1 cellular context compared by ENCODE assay signal in the genomic region with DNA sequence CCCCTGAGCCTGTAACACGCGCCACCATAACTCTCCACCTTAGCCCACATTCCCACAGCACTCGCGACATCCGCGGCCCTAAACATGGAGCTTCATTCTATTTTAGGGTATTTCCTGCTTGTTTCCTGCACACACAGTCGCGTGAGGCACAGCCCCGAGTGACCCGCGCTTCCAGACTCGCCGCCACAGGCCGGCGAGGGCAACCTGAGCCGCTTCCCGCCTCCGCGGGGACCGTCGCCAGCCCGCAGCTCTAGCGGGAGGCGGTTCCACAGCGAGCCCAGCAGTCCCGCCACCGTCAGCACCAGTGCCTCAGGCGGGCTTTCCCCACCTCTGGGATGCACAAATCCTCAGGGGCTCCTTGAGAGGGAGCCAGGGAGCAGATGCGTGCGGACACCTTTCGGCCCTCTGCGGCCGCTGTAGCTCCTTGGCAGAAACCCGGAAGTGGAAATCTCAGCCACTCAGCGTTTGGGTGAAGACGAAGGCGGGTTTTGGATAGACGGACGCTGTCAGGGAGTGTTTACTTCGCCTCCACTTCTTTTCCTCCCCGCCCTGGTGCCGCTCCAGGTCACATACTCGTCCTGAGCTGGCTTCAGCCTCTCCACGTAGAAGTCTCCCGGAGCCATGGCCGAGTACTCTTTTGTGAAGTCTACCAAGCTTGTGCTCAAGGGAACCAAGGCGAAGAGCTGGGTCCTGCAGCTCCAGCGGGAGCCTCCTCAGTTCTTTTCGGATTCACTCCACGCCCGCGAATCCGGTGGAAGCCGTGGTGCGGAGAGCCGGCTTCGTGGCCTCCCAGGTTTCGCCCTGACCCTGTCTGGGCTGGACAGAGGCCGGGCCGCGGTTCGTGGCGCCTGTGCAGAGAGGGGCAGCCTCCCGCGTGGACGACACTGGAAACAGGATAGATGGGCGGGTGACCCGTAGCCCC.
TF ChIP-seq lines count a peak whose summit lies in the region.

No MANE protein-coding gene starts in this region.

TF ChIP-seq in K562, 482 proteins besides CTCF, POLR2A, EP300 and RAD21 (continued from another document and continues in another):
- TF ChIP-seq, protein P1, sequence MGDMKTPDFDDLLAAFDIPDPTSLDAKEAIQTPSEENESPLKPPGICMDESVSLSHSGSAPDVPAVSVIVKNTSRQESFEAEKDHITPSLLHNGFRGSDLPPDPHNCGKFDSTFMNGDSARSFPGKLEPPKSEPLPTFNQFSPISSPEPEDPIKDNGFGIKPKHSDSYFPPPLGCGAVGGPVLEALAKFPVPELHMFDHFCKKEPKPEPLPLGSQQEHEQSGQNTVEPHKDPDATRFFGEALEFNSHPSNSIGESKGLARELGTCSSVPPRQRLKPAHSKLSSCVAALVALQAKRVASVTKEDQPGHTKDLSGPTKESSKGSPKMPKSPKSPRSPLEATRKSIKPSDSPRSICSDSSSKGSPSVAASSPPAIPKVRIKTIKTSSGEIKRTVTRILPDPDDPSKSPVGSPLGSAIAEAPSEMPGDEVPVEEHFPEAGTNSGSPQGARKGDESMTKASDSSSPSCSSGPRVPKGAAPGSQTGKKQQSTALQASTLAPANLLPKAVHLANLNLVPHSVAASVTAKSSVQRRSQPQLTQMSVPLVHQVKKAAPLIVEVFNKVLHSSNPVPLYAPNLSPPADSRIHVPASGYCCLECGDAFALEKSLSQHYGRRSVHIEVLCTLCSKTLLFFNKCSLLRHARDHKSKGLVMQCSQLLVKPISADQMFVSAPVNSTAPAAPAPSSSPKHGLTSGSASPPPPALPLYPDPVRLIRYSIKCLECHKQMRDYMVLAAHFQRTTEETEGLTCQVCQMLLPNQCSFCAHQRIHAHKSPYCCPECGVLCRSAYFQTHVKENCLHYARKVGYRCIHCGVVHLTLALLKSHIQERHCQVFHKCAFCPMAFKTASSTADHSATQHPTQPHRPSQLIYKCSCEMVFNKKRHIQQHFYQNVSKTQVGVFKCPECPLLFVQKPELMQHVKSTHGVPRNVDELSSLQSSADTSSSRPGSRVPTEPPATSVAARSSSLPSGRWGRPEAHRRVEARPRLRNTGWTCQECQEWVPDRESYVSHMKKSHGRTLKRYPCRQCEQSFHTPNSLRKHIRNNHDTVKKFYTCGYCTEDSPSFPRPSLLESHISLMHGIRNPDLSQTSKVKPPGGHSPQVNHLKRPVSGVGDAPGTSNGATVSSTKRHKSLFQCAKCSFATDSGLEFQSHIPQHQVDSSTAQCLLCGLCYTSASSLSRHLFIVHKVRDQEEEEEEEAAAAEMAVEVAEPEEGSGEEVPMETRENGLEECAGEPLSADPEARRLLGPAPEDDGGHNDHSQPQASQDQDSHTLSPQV (IDR thresholded peaks at IDR 0.05): no peak
- TF ChIP-seq U2AF2 (optimal IDR thresholded peaks at IDR 0.05; ENCODE audit: low read depth, low read length) (no peak), HDAC2 (IDR thresholded peaks at IDR 0.05) (no peak), PHF8 (IDR thresholded peaks at IDR 0.05; ENCODE audit: borderline replicate concordance, low read length) (peak; percentile 67), FOXJ3 (CRISPR knock-in tag; IDR thresholded peaks at IDR 0.05) (no peak), ZNF311 (CRISPR knock-in tag; IDR thresholded peaks at IDR 0.05) (no peak), SMARCA4 (IDR thresholded peaks at IDR 0.05) (no peak), FOXK1 (CRISPR knock-in tag; IDR thresholded peaks at IDR 0.05; ENCODE audit: borderline replicate concordance) (no peak), ZNF124 (CRISPR knock-in tag; IDR thresholded peaks at IDR 0.05) (no peak), CREBBP (IDR thresholded peaks at IDR 0.05; ENCODE audit: low read depth, low read length) (no peak), ZNF197 (CRISPR knock-in tag; IDR thresholded peaks at IDR 0.05; ENCODE audit: low read depth) (no peak), PURB (CRISPR knock-in tag; IDR thresholded peaks at IDR 0.05; ENCODE audit: low read depth) (no peak), CHD1 (IDR thresholded peaks at IDR 0.05; ENCODE audit: low read length) (no peak), HEY1 (CRISPR knock-in tag; IDR thresholded peaks at IDR 0.05; ENCODE audit: borderline replicate concordance) (no peak), SIN3A (IDR thresholded peaks at IDR 0.05; ENCODE audit: borderline replicate concordance in 2 of 2, control insufficient read depth in 1 of 2, low read depth in 2 of 2, low read length in 2 of 2) (peak; percentile 36 to 53; a peak in 2 of 4 replicates), LARP7 (IDR thresholded peaks at IDR 0.05) (no peak), STAT5A (IDR thresholded peaks at IDR 0.05; ENCODE audit: borderline replicate concordance, low read length) (no peak), PYGO2 (tag; IDR thresholded peaks at IDR 0.05) (no peak), ELF1 (tag; IDR thresholded peaks at IDR 0.05) (peak; percentile 96), ZNF143 (CRISPR knock-in tag; IDR thresholded peaks at IDR 0.05) (no peak), NFYB (IDR thresholded peaks at IDR 0.05; ENCODE audit: extremely low read depth, insufficient read length) (peak; percentile 5), NRF1 (conservative IDR thresholded peaks at IDR 0.05 in 1 of 2, IDR thresholded peaks at IDR 0.05 in 1 of 2) (peak; percentile 17 to 46; a peak in 2 of 4 replicates), ZSCAN32 (CRISPR knock-in tag; IDR thresholded peaks at IDR 0.05) (no peak), BMI1 (IDR thresholded peaks at IDR 0.05; ENCODE audit: low read length) (no peak), MIER1 (IDR thresholded peaks at IDR 0.05; ENCODE audit: low read depth) (no peak)
- TF ChIP-seq, protein P2, sequence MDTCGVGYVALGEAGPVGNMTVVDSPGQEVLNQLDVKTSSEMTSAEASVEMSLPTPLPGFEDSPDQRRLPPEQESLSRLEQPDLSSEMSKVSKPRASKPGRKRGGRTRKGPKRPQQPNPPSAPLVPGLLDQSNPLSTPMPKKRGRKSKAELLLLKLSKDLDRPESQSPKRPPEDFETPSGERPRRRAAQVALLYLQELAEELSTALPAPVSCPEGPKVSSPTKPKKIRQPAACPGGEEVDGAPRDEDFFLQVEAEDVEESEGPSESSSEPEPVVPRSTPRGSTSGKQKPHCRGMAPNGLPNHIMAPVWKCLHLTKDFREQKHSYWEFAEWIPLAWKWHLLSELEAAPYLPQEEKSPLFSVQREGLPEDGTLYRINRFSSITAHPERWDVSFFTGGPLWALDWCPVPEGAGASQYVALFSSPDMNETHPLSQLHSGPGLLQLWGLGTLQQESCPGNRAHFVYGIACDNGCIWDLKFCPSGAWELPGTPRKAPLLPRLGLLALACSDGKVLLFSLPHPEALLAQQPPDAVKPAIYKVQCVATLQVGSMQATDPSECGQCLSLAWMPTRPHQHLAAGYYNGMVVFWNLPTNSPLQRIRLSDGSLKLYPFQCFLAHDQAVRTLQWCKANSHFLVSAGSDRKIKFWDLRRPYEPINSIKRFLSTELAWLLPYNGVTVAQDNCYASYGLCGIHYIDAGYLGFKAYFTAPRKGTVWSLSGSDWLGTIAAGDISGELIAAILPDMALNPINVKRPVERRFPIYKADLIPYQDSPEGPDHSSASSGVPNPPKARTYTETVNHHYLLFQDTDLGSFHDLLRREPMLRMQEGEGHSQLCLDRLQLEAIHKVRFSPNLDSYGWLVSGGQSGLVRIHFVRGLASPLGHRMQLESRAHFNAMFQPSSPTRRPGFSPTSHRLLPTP (IDR thresholded peaks at IDR 0.05; ENCODE audit: borderline replicate concordance, extremely low read depth, insufficient read length): no peak
- TF ChIP-seq, protein P3, sequence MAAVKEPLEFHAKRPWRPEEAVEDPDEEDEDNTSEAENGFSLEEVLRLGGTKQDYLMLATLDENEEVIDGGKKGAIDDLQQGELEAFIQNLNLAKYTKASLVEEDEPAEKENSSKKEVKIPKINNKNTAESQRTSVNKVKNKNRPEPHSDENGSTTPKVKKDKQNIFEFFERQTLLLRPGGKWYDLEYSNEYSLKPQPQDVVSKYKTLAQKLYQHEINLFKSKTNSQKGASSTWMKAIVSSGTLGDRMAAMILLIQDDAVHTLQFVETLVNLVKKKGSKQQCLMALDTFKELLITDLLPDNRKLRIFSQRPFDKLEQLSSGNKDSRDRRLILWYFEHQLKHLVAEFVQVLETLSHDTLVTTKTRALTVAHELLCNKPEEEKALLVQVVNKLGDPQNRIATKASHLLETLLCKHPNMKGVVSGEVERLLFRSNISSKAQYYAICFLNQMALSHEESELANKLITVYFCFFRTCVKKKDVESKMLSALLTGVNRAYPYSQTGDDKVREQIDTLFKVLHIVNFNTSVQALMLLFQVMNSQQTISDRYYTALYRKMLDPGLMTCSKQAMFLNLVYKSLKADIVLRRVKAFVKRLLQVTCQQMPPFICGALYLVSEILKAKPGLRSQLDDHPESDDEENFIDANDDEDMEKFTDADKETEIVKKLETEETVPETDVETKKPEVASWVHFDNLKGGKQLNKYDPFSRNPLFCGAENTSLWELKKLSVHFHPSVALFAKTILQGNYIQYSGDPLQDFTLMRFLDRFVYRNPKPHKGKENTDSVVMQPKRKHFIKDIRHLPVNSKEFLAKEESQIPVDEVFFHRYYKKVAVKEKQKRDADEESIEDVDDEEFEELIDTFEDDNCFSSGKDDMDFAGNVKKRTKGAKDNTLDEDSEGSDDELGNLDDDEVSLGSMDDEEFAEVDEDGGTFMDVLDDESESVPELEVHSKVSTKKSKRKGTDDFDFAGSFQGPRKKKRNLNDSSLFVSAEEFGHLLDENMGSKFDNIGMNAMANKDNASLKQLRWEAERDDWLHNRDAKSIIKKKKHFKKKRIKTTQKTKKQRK (IDR thresholded peaks at IDR 0.05; ENCODE audit: borderline replicate concordance, low read depth, low read length): no peak
- TF ChIP-seq, protein P4, sequence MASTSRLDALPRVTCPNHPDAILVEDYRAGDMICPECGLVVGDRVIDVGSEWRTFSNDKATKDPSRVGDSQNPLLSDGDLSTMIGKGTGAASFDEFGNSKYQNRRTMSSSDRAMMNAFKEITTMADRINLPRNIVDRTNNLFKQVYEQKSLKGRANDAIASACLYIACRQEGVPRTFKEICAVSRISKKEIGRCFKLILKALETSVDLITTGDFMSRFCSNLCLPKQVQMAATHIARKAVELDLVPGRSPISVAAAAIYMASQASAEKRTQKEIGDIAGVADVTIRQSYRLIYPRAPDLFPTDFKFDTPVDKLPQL (IDR thresholded peaks at IDR 0.05; ENCODE audit: extremely low read depth, insufficient read length): no peak
- TF ChIP-seq, protein P5, sequence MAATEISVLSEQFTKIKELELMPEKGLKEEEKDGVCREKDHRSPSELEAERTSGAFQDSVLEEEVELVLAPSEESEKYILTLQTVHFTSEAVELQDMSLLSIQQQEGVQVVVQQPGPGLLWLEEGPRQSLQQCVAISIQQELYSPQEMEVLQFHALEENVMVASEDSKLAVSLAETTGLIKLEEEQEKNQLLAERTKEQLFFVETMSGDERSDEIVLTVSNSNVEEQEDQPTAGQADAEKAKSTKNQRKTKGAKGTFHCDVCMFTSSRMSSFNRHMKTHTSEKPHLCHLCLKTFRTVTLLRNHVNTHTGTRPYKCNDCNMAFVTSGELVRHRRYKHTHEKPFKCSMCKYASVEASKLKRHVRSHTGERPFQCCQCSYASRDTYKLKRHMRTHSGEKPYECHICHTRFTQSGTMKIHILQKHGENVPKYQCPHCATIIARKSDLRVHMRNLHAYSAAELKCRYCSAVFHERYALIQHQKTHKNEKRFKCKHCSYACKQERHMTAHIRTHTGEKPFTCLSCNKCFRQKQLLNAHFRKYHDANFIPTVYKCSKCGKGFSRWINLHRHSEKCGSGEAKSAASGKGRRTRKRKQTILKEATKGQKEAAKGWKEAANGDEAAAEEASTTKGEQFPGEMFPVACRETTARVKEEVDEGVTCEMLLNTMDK (IDR thresholded peaks at IDR 0.05; ENCODE audit: borderline replicate concordance, insufficient read depth, low read depth, low read length, poor library complexity, severe bottlenecking): peak; percentile 23
- TF ChIP-seq, protein P6, sequence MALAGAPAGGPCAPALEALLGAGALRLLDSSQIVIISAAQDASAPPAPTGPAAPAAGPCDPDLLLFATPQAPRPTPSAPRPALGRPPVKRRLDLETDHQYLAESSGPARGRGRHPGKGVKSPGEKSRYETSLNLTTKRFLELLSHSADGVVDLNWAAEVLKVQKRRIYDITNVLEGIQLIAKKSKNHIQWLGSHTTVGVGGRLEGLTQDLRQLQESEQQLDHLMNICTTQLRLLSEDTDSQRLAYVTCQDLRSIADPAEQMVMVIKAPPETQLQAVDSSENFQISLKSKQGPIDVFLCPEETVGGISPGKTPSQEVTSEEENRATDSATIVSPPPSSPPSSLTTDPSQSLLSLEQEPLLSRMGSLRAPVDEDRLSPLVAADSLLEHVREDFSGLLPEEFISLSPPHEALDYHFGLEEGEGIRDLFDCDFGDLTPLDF (CRISPR knock-in tag; IDR thresholded peaks at IDR 0.05): no peak
- TF ChIP-seq, protein P7, sequence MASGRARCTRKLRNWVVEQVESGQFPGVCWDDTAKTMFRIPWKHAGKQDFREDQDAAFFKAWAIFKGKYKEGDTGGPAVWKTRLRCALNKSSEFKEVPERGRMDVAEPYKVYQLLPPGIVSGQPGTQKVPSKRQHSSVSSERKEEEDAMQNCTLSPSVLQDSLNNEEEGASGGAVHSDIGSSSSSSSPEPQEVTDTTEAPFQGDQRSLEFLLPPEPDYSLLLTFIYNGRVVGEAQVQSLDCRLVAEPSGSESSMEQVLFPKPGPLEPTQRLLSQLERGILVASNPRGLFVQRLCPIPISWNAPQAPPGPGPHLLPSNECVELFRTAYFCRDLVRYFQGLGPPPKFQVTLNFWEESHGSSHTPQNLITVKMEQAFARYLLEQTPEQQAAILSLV (tag; IDR thresholded peaks at IDR 0.05): no peak
